In genomic region chr17:33816842-33817241, GRCh38 we compare ENCODE assay signal across 5 cellular contexts.
"Had no signal": no experiment of that assay in that cellular context is flagged by ENCODE, and none has a peak within 500 bp of the region (broad histone marks: within the 10 kb centered on the region; RNA-seq: fewer than 3 reads in every experiment).

No MANE protein-coding gene starts in this region.

- H3K4me3 ChIP-seq: GM23248, HAP-1, K562 had no signal

- DNase-seq: GM23248, IMR-90 had no signal

- H3K27ac ChIP-seq: GM23248 had no signal

- H3K36me3 ChIP-seq: HAP-1 had no signal

- H2AFZ ChIP-seq: GM23248 had no signal

- H3K9ac ChIP-seq: GM23248 had no signal

- H3K4me1 ChIP-seq: HAP-1 had no signal

- ATAC-seq: HCT116, K562 had no signal

- H3K9me3 ChIP-seq: HAP-1 had no signal
